Comparison of ENCODE assay signal across 9 cellular contexts in the genomic region with DNA sequence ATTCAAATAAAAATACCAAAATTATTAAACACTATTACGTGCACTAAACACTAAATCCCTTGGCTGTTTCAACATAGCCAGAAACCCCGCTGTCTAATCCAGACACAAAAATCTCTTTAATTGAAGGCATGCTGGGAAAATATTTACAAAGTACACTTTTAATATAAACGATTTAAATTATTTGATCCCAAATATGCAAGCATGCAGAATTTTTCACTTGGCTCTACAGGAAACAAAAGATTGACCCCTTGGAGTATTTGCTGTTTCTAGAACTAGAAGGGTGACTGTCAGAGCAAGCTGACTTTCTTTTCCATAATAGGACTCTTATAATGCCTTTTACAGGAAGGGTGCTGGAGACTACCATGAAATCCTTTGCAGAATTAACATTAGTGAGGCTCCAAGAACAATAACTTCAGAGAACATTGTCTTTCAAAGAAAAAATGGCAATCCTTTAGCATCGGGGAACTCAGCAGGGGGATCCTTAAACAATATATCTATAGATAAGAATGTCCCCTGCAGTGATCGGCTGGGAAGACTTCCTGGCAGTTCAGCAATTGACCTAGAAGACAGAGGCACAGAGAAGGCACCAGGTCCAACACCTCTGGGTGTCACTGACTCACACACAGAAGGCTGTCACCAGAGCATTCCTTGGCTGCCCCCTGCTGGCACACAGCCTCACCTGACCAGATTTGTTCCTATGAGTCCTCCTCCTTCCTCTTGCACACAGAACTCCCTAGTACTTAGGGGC. TPM values are rescaled to one million over a fixed set of nuclear protein-coding genes. Genes with fewer than 3 reads are reported as not detected.
A peak's percentile ranks its signal among the peaks of the same experiment; 100 is the strongest.
DNase-seq lines count a peak whose midpoint lies in the region; ATAC-seq lines count a peak whose summit lies in the region.
"Had no signal": no experiment of that assay in that cellular context is flagged by ENCODE, and none has a peak within 500 bp of the region (broad histone marks: within the 10 kb centered on the region; RNA-seq: fewer than 3 reads in every experiment).

No MANE protein-coding gene starts in this region.

- peaks cover 57% of the 10 kb centered on the region for H3K36me3 Mint-ChIP-seq in effector memory CD8-positive, alpha-beta T cell (ENCODE audit: insufficient read depth)
- H3K36me3 Mint-ChIP-seq in stimulated activated effector memory CD8-positive, alpha-beta T cell treated with anti-CD3 and anti-CD28 coated beads, Interleukin-12 subunit alpha, Interleukin-12 subunit beta, amount 100 ng/mL, for 72 hours = peaks cover 100% of the 10 kb centered on the region

- H3K27me3 Mint-ChIP-seq in effector memory CD8-positive, alpha-beta T cell = no peaks in the 10 kb centered on the region

- ATAC-seq in GM18867 (IDR thresholded peaks at IDR 0.05; ENCODE audit: unreplicated experiment) = peak; percentile 98
- peak; percentile 91 for ATAC-seq in HG03095 (IDR thresholded peaks at IDR 0.05; ENCODE audit: unreplicated experiment)
- ATAC-seq in effector memory CD8-positive, alpha-beta T cell (replicated peaks) = peak; percentile 83
- ATAC-seq in stimulated activated effector memory CD8-positive, alpha-beta T cell treated with anti-CD3 and anti-CD28 coated beads, Interleukin-12 subunit alpha, Interleukin-12 subunit beta, amount 100 ng/mL, for 72 hours = peak; percentile 95

- H3K27ac Mint-ChIP-seq in effector memory CD8-positive, alpha-beta T cell = peak overlapping the region in 1 of 2 donors; percentile 49
- H3K27ac Mint-ChIP-seq in stimulated activated effector memory CD8-positive, alpha-beta T cell treated with anti-CD3 and anti-CD28 coated beads, Interleukin-12 subunit alpha, Interleukin-12 subunit beta, amount 100 ng/mL, for 72 hours = no peak overlapping the region

- peaks cover 0 to 2% of the 10 kb centered on the region in 2 donors for H3K4me1 Mint-ChIP-seq in effector memory CD8-positive, alpha-beta T cell (ENCODE audit: low read depth in 2 of 2)
- no peaks in the 10 kb centered on the region for H3K4me1 Mint-ChIP-seq in stimulated activated effector memory CD8-positive, alpha-beta T cell treated with anti-CD3 and anti-CD28 coated beads, Interleukin-12 subunit alpha, Interleukin-12 subunit beta, amount 100 ng/mL, for 72 hours

- H3K9me3 Mint-ChIP-seq in effector memory CD8-positive, alpha-beta T cell = no peaks in the 10 kb centered on the region
- H3K9me3 Mint-ChIP-seq in stimulated activated effector memory CD8-positive, alpha-beta T cell treated with anti-CD3 and anti-CD28 coated beads, Interleukin-12 subunit alpha, Interleukin-12 subunit beta, amount 100 ng/mL, for 72 hours = no peaks in the 10 kb centered on the region

- H3K4me3 Mint-ChIP-seq in effector memory CD8-positive, alpha-beta T cell = no peak overlapping the region
- H3K4me3 Mint-ChIP-seq in stimulated activated effector memory CD8-positive, alpha-beta T cell treated with anti-CD3 and anti-CD28 coated beads, Interleukin-12 subunit alpha, Interleukin-12 subunit beta, amount 100 ng/mL, for 72 hours = no peak overlapping the region

- DNase-seq in Ammon's horn (ENCODE audit: low spot score) = peak; percentile 78
- peak; percentile 42 for DNase-seq in NCI-H2171 treated with DMSO at 0.1 percent for 48 hours (lab: John Stamatoyannopoulos, UW)
- DNase-seq in activated CD4-positive, alpha-beta T cell treated with anti-CD3 and anti-CD28 coated beads, Interleukin-2, amount 50 U/mL, for 1 hour = peak; percentile 46
- peak; percentile 28 to 50 (median 33) for DNase-seq in effector memory CD8-positive, alpha-beta T cell
- DNase-seq in mucosa of gallbladder (ENCODE audit: low spot score) = peak; percentile 74
- DNase-seq in stimulated activated effector memory CD8-positive, alpha-beta T cell treated with anti-CD3 and anti-CD28 coated beads, Interleukin-12 subunit alpha, Interleukin-12 subunit beta, amount 100 ng/mL, for 72 hours (ENCODE audit: low spot score in 2 of 2) = peak; percentile 44 to 78

RNA-seq across cellular contexts. Expression of a gene that starts 55.8 kb away (rescaled TPM):
- not detected for total RNA-seq in mucosa of gallbladder
- total RNA-seq: T-helper 1 cell treated with Interleukin-12 subunit alpha and Interleukin-12 subunit beta and Interleukin-4 antibody, amounts not matched to agents 30 ng/mL and 1 ng/mL, for 36 hours had no signal

Comparison
In these comparisons a context has a peak if more than half of its experiments do, and no peak if none do; other contexts are left out.
1. Peak in every context shown above with its lines: DNase-seq and ATAC-seq.